Comparison of ENCODE assay signal across 8 cellular contexts in the genomic region with DNA sequence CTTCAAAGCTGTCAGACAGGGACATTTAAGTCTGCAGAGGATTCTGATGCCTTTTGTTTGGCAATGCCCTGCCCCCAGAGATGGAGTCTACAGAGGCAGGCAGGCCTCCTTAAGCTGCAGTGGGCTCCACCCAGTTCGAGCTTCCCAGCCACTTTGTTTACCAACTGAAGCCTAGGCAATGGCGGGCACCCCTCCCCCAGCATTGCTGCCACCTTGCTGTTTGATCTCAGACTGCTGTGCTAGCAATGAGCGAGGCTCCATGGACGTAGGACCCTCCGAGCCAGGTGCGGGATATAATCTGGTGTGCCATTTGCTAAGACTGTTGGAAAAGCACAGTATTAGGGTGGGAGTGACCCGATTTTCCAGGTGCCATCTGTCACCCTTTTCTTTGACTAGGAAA.
A peak's percentile ranks its signal among the peaks of the same experiment; 100 is the strongest.
DNase-seq lines count a peak whose midpoint lies in the region; ATAC-seq, FAIRE-seq and TF ChIP-seq lines count a peak whose summit lies in the region.
"Not testable (repeated sequence)": the region's sequence is repeated elsewhere in the genome, so short reads cannot be mapped to it uniquely, and the experiment has no call there.

No MANE protein-coding gene starts in this region.

- not testable (repeated sequence) for H3K36me3 ChIP-seq in NT2/D1 (ENCODE audit: insufficient read depth, insufficient read length, low read length); endodermal cell (ENCODE audit: control insufficient read depth, insufficient read depth, low read length); HepG2 (replicated peaks in 1 of 2; ENCODE audit: control insufficient read depth in 1 of 2, insufficient read depth in 2 of 2, low read length in 2 of 2); transverse colon

- CTCF ChIA-PET in HepG2 (lab: Yijun Ruan, JAX; ENCODE audit: low intra/inter-chr PET ratio, low total read pairs) = not testable (repeated sequence)

- not testable (repeated sequence) for H3K79me1 ChIP-seq in H9 (ENCODE audit: insufficient read depth, low read depth, low read length, poor library complexity, severe bottlenecking)

- H4K20me1 ChIP-seq in H9 (ENCODE audit: control insufficient read depth, insufficient read depth, insufficient read length); HepG2 (ENCODE audit: insufficient read depth, low read length): not testable (repeated sequence)

- BruUV-seq in HepG2 (replicated peaks; lab: Mats Ljungman, UMichigan) = not testable (repeated sequence)

- not testable (repeated sequence) for H3K18ac ChIP-seq in H9 (ENCODE audit: insufficient read length, low read depth, low read length)

- H3K23ac ChIP-seq in H9 (ENCODE audit: insufficient read length, low read depth, low read length) = not testable (repeated sequence)

- H3K4me2 ChIP-seq in H9 (ENCODE audit: insufficient read depth, insufficient read length, low read length) = not testable (repeated sequence)
- H3K4me2 ChIP-seq in HepG2 (ENCODE audit: low read depth, low read length) = 0 out of 2 replicates have a peak overlapping the region, but pooled peaks have one; percentile 23

- peaks cover 7 to 11% of the 10 kb centered on the region in 2 experiments for H3K4me1 Mint-ChIP-seq in H9
- not testable (repeated sequence) for H3K4me1 Mint-ChIP-seq in endodermal cell

- H2BK20ac ChIP-seq in H9 (ENCODE audit: low read depth, low read length, poor library complexity, severe bottlenecking) = not testable (repeated sequence)

- H3K23me2 ChIP-seq in H9 (ENCODE audit: insufficient read length, low read depth, low read length, poor library complexity, severe bottlenecking) = not testable (repeated sequence)

- H3K4me1 ChIP-seq in H9 (ENCODE audit: insufficient read depth, low read length); NT2/D1 (ENCODE audit: insufficient read depth, insufficient read length); endodermal cell (ENCODE audit: control insufficient read depth, insufficient read depth, low read length); HepG2 (ENCODE audit: insufficient read depth, low read length); transverse colon: not testable (repeated sequence)

- not testable (repeated sequence) for TF ChIP-seq EP300 in HepG2 (IDR thresholded peaks at IDR 0.05; ENCODE audit: low read depth in 2 of 2, low read length in 2 of 2); HepG2 (CRISPR knock-in tag; IDR thresholded peaks at IDR 0.05; ENCODE audit: borderline replicate concordance); transverse colon (IDR thresholded peaks at IDR 0.05; ENCODE audit: low read depth)

- H3K27ac Mint-ChIP-seq in H9, endodermal cell: not testable (repeated sequence)

- H3K4me3 ChIP-seq in NT2/D1 (ENCODE audit: insufficient read length, low read depth); endodermal cell (ENCODE audit: low read length); HepG2 (replicated peaks in 1 of 3; ENCODE audit: insufficient read depth in 1 of 3, low read depth in 2 of 3, low read length in 3 of 3); transverse colon: not testable (repeated sequence)

- TF ChIP-seq RAD21 in HepG2 (CRISPR knock-in tag; IDR thresholded peaks at IDR 0.05) = not testable (repeated sequence)

- intact Hi-C loops in HepG2 (cut with micrococcal nuclease; ENCODE audit: unreplicated experiment); transverse colon (cut with DNase I; ENCODE audit: low total_unique reads): not testable (repeated sequence)

- H2AK5ac ChIP-seq in H9 (ENCODE audit: insufficient read length, low read length) = not testable (repeated sequence)

- H3K9me3 Mint-ChIP-seq in H9 = peaks cover 7 to 19% of the 10 kb centered on the region in 2 experiments
- peaks cover 43% of the 10 kb centered on the region for H3K9me3 Mint-ChIP-seq in endodermal cell

- not testable (repeated sequence) for H4K8ac ChIP-seq in H9 (replicated peaks; ENCODE audit: insufficient read length, low read depth, low read length)

- H3T11ph ChIP-seq in H9 (ENCODE audit: low read length) = not testable (repeated sequence)

- no CpG with 5 or more reads among the region's 7 CpGs for WGBS in H9 (ENCODE audit: extremely low coverage, insufficient read length, low lambda C conversion rate)
- WGBS in endodermal cell (ENCODE audit: insufficient coverage in 1 of 2, insufficient read length in 1 of 2), 2 experiments = 78 to 90% methylated on average over 6 to 7 of the region's 7 CpGs
- 0% methylated on average over 1 of the region's 7 CpGs for WGBS in HepG2 (ENCODE audit: low lambda C conversion rate)
- 63 to 67% methylated on average over 4 to 7 of the region's 7 CpGs for WGBS in transverse colon (ENCODE audit: low coverage in 1 of 2), 2 donors

- not testable (repeated sequence) for H3K4ac ChIP-seq in H9 (ENCODE audit: low read depth, low read length)

- H4K91ac ChIP-seq in H9 (ENCODE audit: insufficient read length, low read depth, low read length) = not testable (repeated sequence)

- H3K9ac ChIP-seq in H9 (ENCODE audit: extremely low read depth, insufficient read length, low read length); NT2/D1 (ENCODE audit: insufficient read length, low read depth); endodermal cell (ENCODE audit: extremely low read depth, low read length, poor library complexity, severe bottlenecking); HepG2 (ENCODE audit: insufficient read depth, low read depth, low read length): not testable (repeated sequence)

- POLR2A ChIA-PET in HepG2 (lab: Yijun Ruan, JAX) = not testable (repeated sequence)

- TF ChIP-seq POLR2A in HepG2 (IDR thresholded peaks at IDR 0.05; ENCODE audit: insufficient read depth in 1 of 2, low read depth in 2 of 2, low read length in 2 of 2); transverse colon (IDR thresholded peaks at IDR 0.05): not testable (repeated sequence)

- H2BK120ac ChIP-seq in H9 (ENCODE audit: low read depth, low read length, poor library complexity, severe bottlenecking) = not testable (repeated sequence)

- ATAC-seq in HepG2 = not testable (repeated sequence)

- H3K9me3 ChIP-seq in H9 (ENCODE audit: control insufficient read depth, low read depth, low read length); NT2/D1 (ENCODE audit: insufficient read depth, low read length); endodermal cell (ENCODE audit: control insufficient read depth, low read length); HepG2 (ENCODE audit: low read length); transverse colon: not testable (repeated sequence)

- H3K27me3 Mint-ChIP-seq in H9 (ENCODE audit: low read depth) (peaks cover 46% of the 10 kb centered on the region), endodermal cell (ENCODE audit: insufficient read depth) (peaks cover 35% of the 10 kb centered on the region)

- not testable (repeated sequence) for H2BK15ac ChIP-seq in H9 (ENCODE audit: low read depth, low read length)

- not testable (repeated sequence) for H3K56ac ChIP-seq in H9 (ENCODE audit: insufficient read length, low read depth, low read length)

- H2AFZ ChIP-seq in H9 (ENCODE audit: low read length); HepG2 (ENCODE audit: low read length): not testable (repeated sequence)

- H3K36me3 Mint-ChIP-seq in H9 (ENCODE audit: insufficient read depth in 1 of 3, low read depth in 3 of 3); endodermal cell (ENCODE audit: low read depth): not testable (repeated sequence)

- not testable (repeated sequence) for H2BK5ac ChIP-seq in H9 (ENCODE audit: insufficient read length, low read length)

- H3K79me2 ChIP-seq in H9 (ENCODE audit: insufficient read depth, low read length); HepG2 (ENCODE audit: insufficient read depth, low read length): not testable (repeated sequence)

- H3K4me3 Mint-ChIP-seq in H9, endodermal cell: not testable (repeated sequence)

- in situ Hi-C loops in HepG2 (cut with HindIII; ENCODE audit: extremely low pct_ligation_motif_present, low pct_unique_long_range_greater_than_20kb); transverse colon (cut with MboI; ENCODE audit: low pct_ligation_motif_present in 1 of 4, low pct_unique_long_range_greater_than_20kb in 1 of 4, low sequenced_read_pairs in 3 of 4): not testable (repeated sequence)

- H3K27me3 ChIP-seq in H9 (ENCODE audit: insufficient read depth, low read length); NT2/D1 (ENCODE audit: insufficient read depth, insufficient read length); endodermal cell (ENCODE audit: control insufficient read depth, insufficient read depth, low read length, poor library complexity, severe bottlenecking); HepG2 (ENCODE audit: control insufficient read depth in 1 of 2, insufficient read depth in 2 of 2, low read length in 2 of 2); transverse colon: not testable (repeated sequence)

- not testable (repeated sequence) for H3K14ac ChIP-seq in H9 (ENCODE audit: insufficient read depth, low read length)

- not testable (repeated sequence) for FAIRE-seq in HepG2 (lab: Jason Lieb, UNC)

- peak; percentile 51 for DNase-seq in H9
- peak; percentile 2 for DNase-seq in NCI-H2171 treated with DMSO at 0.1 percent for 48 hours (lab: John Stamatoyannopoulos, UW)
- peak; percentile 0 for DNase-seq in NCI-H748 (lab: John Stamatoyannopoulos, UW; ENCODE audit: unreplicated experiment)
- peak; percentile 44 for DNase-seq in NT2/D1 (ENCODE audit: low read depth, low spot score)
- DNase-seq in activated CD4-positive, alpha-beta T cell treated with anti-CD3 and anti-CD28 coated beads, Interleukin-2, amount 50 U/mL, for 1 hour = peak; percentile 10
- DNase-seq in endodermal cell = peak; percentile 68
- peak; percentile 23 for DNase-seq in HepG2 (ENCODE audit: low spot score)
- DNase-seq in transverse colon = peak; percentile 10

- not testable (repeated sequence) for TF ChIP-seq CTCF in H9 (conservative IDR thresholded peaks at IDR 0.05); endodermal cell (conservative IDR thresholded peaks at IDR 0.05); HepG2 (CRISPR knock-in tag; IDR thresholded peaks at IDR 0.05); transverse colon (IDR thresholded peaks at IDR 0.05)

- not testable (repeated sequence) for H2BK12ac ChIP-seq in H9 (ENCODE audit: insufficient read length, low read depth, low read length)

- H3K27ac ChIP-seq in H9 (ENCODE audit: insufficient read length, low read depth, low read length); endodermal cell (ENCODE audit: low read depth, low read length); HepG2 (ENCODE audit: extremely low read length, insufficient read depth, low read length); transverse colon: not testable (repeated sequence)

- not testable (repeated sequence) for H4K5ac ChIP-seq in H9 (ENCODE audit: insufficient read length, low read depth, low read length)

Comparison
In these comparisons a context has a peak if more than half of its experiments do, and no peak if none do; other contexts are left out.
1. DNase-seq: peak in every context shown above with its lines; median percentile 68 in endodermal cell; 51 in H9; 44 in NT2/D1; 23 in HepG2; 10 in activated CD4-positive, alpha-beta T cell treated with anti-CD3 and anti-CD28 coated beads, Interleukin-2, amount 50 U/mL, for 1 hour; 10 in transverse colon; 2 in NCI-H2171 treated with DMSO at 0.1 percent for 48 hours; 0 in NCI-H748.